ENCODE assay signal across 8 cellular contexts in genomic region chr7:11557627-11558026, GRCh38.
DNase-seq lines count a peak whose midpoint lies in the region; ATAC-seq lines count a peak whose summit lies in the region.

No MANE protein-coding gene starts in this region.

- peaks cover 4% of the 10 kb centered on the region for H3K9me3 Mint-ChIP-seq in activated T-helper 17 cell treated with anti-CD3 and anti-CD28 coated beads, Interleukin-2, amount 50 U/mL, for 72 hours

- DNase-seq in COR-L47 (lab: John Stamatoyannopoulos, UW) = peak; percentile 40
- DNase-seq in SK-N-DZ (ENCODE audit: low spot score) = peak; percentile 31
- peak; percentile 64 for DNase-seq in left lobe of liver (ENCODE audit: low spot score)
- DNase-seq in RPMI8226 = no peak

- no peaks in the 10 kb centered on the region for H3K36me3 Mint-ChIP-seq in activated T-helper 17 cell treated with anti-CD3 and anti-CD28 coated beads, Interleukin-2, amount 50 U/mL, for 72 hours (ENCODE audit: low read depth)

- H3K4me1 Mint-ChIP-seq in activated T-helper 17 cell treated with anti-CD3 and anti-CD28 coated beads, Interleukin-2, amount 50 U/mL, for 72 hours = no peaks in the 10 kb centered on the region

- peak; percentile 87 for ATAC-seq in GM21367 (IDR thresholded peaks at IDR 0.05; ENCODE audit: unreplicated experiment)
- ATAC-seq in HG03469 (IDR thresholded peaks at IDR 0.05; ENCODE audit: unreplicated experiment) = peak; percentile 89
- peak; percentile 100 for ATAC-seq in left lobe of liver
- ATAC-seq in HG03439 (IDR thresholded peaks at IDR 0.05; ENCODE audit: unreplicated experiment) = no peak
- ATAC-seq in activated T-helper 17 cell treated with anti-CD3 and anti-CD28 coated beads, Interleukin-2, amount 50 U/mL, for 72 hours (replicated peaks) = no peak

- no peaks in the 10 kb centered on the region for H3K27me3 Mint-ChIP-seq in activated T-helper 17 cell treated with anti-CD3 and anti-CD28 coated beads, Interleukin-2, amount 50 U/mL, for 72 hours

- no peak overlapping the region for H3K27ac Mint-ChIP-seq in activated T-helper 17 cell treated with anti-CD3 and anti-CD28 coated beads, Interleukin-2, amount 50 U/mL, for 72 hours

- H3K4me3 Mint-ChIP-seq in activated T-helper 17 cell treated with anti-CD3 and anti-CD28 coated beads, Interleukin-2, amount 50 U/mL, for 72 hours = no peak overlapping the region

Comparison
In these comparisons a context has a peak if more than half of its experiments do, and no peak if none do; other contexts are left out.
1. ATAC-seq: peak in GM21367 (single experiment), HG03469 (single experiment) and left lobe of liver (single experiment); none in HG03439 (single experiment) and activated T-helper 17 cell treated with anti-CD3 and anti-CD28 coated beads, Interleukin-2, amount 50 U/mL, for 72 hours (single experiment).